ENCODE assay signal across 13 cellular contexts in genomic region chr10:121595321-121595805, GRCh38. TPM values are rescaled to one million over a fixed set of nuclear protein-coding genes. Genes with fewer than 3 reads are reported as not detected.
DNase-seq lines count a peak whose midpoint lies in the region; ATAC-seq and TF ChIP-seq lines count a peak whose summit lies in the region.
"Had no signal": no experiment of that assay in that cellular context is flagged by ENCODE, and none has a peak within 500 bp of the region (broad histone marks: within the 10 kb centered on the region; RNA-seq: fewer than 3 reads in every experiment).

No MANE protein-coding gene starts in this region.

- H3K4me3 Mint-ChIP-seq in endothelial cell (ENCODE audit: unreplicated experiment) = peak overlapping the region; percentile 91
- H3K4me3 Mint-ChIP-seq in osteocyte (ENCODE audit: unreplicated experiment) = no peak overlapping the region
- H3K4me3 Mint-ChIP-seq: activated naive CD8-positive, alpha-beta T cell treated with anti-CD3 and anti-CD28 coated beads, Interleukin-2, amount 50 U/mL, for 24 hours; naive thymus-derived CD8-positive, alpha-beta T cell had no signal

- no peak overlapping the region for H2AFZ ChIP-seq in smooth muscle cell (ENCODE audit: low read depth)

- H3F3A ChIP-seq in smooth muscle cell (ENCODE audit: low read depth) = peaks cover 11% of the 10 kb centered on the region

- no peak for TF ChIP-seq POLR2A in right lobe of liver (IDR thresholded peaks at IDR 0.05)

- H3K27ac ChIP-seq in HUES64 (ENCODE audit: low read depth, low read length) = peak overlapping the region; percentile 100; the same call in 1 of the 2 replicates
- peak overlapping the region in 2 of 3 donors; percentile 19 to 24 for H3K27ac ChIP-seq in right lobe of liver
- H3K27ac ChIP-seq in smooth muscle cell (ENCODE audit: low read depth) = peak overlapping the region; percentile 82
- H3K27ac ChIP-seq: SJSA1 had no signal

- H3K4me1 Mint-ChIP-seq in endothelial cell (ENCODE audit: unreplicated experiment) (peaks cover 24% of the 10 kb centered on the region), osteocyte (ENCODE audit: unreplicated experiment) (peaks cover 13% of the 10 kb centered on the region)

- ATAC-seq in right lobe of liver (peak in 1 of 4 donors; percentile 8), GM18498 (IDR thresholded peaks at IDR 0.05; ENCODE audit: unreplicated experiment) (no peak), HG02678 (IDR thresholded peaks at IDR 0.05; ENCODE audit: unreplicated experiment) (no peak)
- ATAC-seq: activated naive CD8-positive, alpha-beta T cell treated with anti-CD3 and anti-CD28 coated beads, Interleukin-2, amount 50 U/mL, for 24 hours; K562; naive thymus-derived CD8-positive, alpha-beta T cell had no signal

- peaks cover 2% of the 10 kb centered on the region for H3K27me3 Mint-ChIP-seq in endothelial cell (ENCODE audit: unreplicated experiment)
- peaks cover 21% of the 10 kb centered on the region for H3K27me3 Mint-ChIP-seq in osteocyte (ENCODE audit: unreplicated experiment)

- no peak for DNase-seq in endothelial cell (ENCODE audit: low spot score)
- DNase-seq in right lobe of liver = no peak
- DNase-seq in smooth muscle cell (lab: John Stamatoyannopoulos, UW; ENCODE audit: unreplicated experiment) = no peak
- no peak for DNase-seq in activated T-cell treated with anti-CD3 and anti-CD28 coated beads for 4 hours
- no peak for DNase-seq in osteocyte (ENCODE audit: extremely low spot score, unreplicated experiment)
- DNase-seq: activated naive CD8-positive, alpha-beta T cell treated with anti-CD3 and anti-CD28 coated beads, Interleukin-2, amount 50 U/mL, for 24 hours; naive thymus-derived CD8-positive, alpha-beta T cell; NCI-H774 had no signal

- TF ChIP-seq CTCF in endothelial cell (IDR thresholded peaks at IDR 0.05; ENCODE audit: unreplicated experiment) (no peak), right lobe of liver (IDR thresholded peaks at IDR 0.05) (no peak), smooth muscle cell (IDR thresholded peaks at IDR 0.05; ENCODE audit: borderline replicate concordance, insufficient read depth, poor library complexity, severe bottlenecking) (no peak), osteocyte (IDR thresholded peaks at IDR 0.05) (no peak)

- no peaks in the 10 kb centered on the region for H3K9me3 Mint-ChIP-seq in endothelial cell (ENCODE audit: unreplicated experiment)
- no peaks in the 10 kb centered on the region for H3K9me3 Mint-ChIP-seq in osteocyte (ENCODE audit: unreplicated experiment)
- H3K9me3 Mint-ChIP-seq: activated naive CD8-positive, alpha-beta T cell treated with anti-CD3 and anti-CD28 coated beads, Interleukin-2, amount 50 U/mL, for 24 hours; naive thymus-derived CD8-positive, alpha-beta T cell had no signal

- H3K36me3 Mint-ChIP-seq in endothelial cell (ENCODE audit: low read depth, unreplicated experiment) (peaks cover 3% of the 10 kb centered on the region), osteocyte (ENCODE audit: unreplicated experiment) (peaks cover 2% of the 10 kb centered on the region)

- H3K27ac Mint-ChIP-seq in endothelial cell (ENCODE audit: unreplicated experiment) = no peak overlapping the region
- H3K27ac Mint-ChIP-seq in osteocyte (ENCODE audit: unreplicated experiment) = no peak overlapping the region
- H3K27ac Mint-ChIP-seq: activated naive CD8-positive, alpha-beta T cell treated with anti-CD3 and anti-CD28 coated beads, Interleukin-2, amount 50 U/mL, for 24 hours; naive thymus-derived CD8-positive, alpha-beta T cell had no signal

- 45% methylated on average over 11 of the region's 11 CpGs for WGBS in HUES64
- WGBS in right lobe of liver (ENCODE audit: insufficient coverage, low coverage, low lambda C conversion rate, missing lambda C conversion rate) = 40% methylated on average over 11 of the region's 11 CpGs
- 31% methylated on average over 11 of the region's 11 CpGs for WGBS in smooth muscle cell (ENCODE audit: low lambda C conversion rate)

- H3K4me1 ChIP-seq in HUES64 (ENCODE audit: insufficient read depth, low read length) = peaks cover 71% of the 10 kb centered on the region
- peaks cover 0 to 15% (median 0%) of the 10 kb centered on the region in 4 donors for H3K4me1 ChIP-seq in right lobe of liver
- peaks cover 54% of the 10 kb centered on the region for H3K4me1 ChIP-seq in smooth muscle cell (ENCODE audit: low read depth)

- H3K9me3 ChIP-seq in HUES64 (ENCODE audit: insufficient read depth, low read depth, low read length) (no peaks in the 10 kb centered on the region), right lobe of liver (no peaks in the 10 kb centered on the region), smooth muscle cell (replicated peaks; ENCODE audit: low read depth) (no peaks in the 10 kb centered on the region)

- H3K9ac ChIP-seq in HUES64 (ENCODE audit: low read depth, low read length) = 0 out of 2 replicates have a peak overlapping the region, but pooled peaks have one; percentile 9
- H3K9ac ChIP-seq in smooth muscle cell (ENCODE audit: low read depth) = peak overlapping the region; percentile 69

- H3K27me3 ChIP-seq in HUES64 (ENCODE audit: insufficient read depth, low read length) (peaks cover 10% of the 10 kb centered on the region; the same call in 1 of the 2 replicates), right lobe of liver (peaks cover 0 to 5% of the 10 kb centered on the region in 2 donors), smooth muscle cell (ENCODE audit: low read depth) (no peaks in the 10 kb centered on the region)

- H3K79me2 ChIP-seq in smooth muscle cell (ENCODE audit: low read depth) = peaks cover 77% of the 10 kb centered on the region

- peak overlapping the region; percentile 95 for H3K4me2 ChIP-seq in smooth muscle cell

- peak overlapping the region; percentile 80 for H3K4me3 ChIP-seq in HUES64 (ENCODE audit: low read length)
- peak overlapping the region in 2 of 3 donors; percentile 48 to 59 for H3K4me3 ChIP-seq in right lobe of liver
- peak overlapping the region; percentile 90 for H3K4me3 ChIP-seq in smooth muscle cell
- H3K4me3 ChIP-seq: K562, SJSA1 had no signal

- peaks cover 75% of the 10 kb centered on the region for H4K20me1 ChIP-seq in smooth muscle cell (ENCODE audit: low read depth)

- H3K36me3 ChIP-seq in HUES64 (ENCODE audit: insufficient read depth, low read length) (peaks cover 42% of the 10 kb centered on the region), right lobe of liver (no peaks in the 10 kb centered on the region), smooth muscle cell (ENCODE audit: low read depth) (no peaks in the 10 kb centered on the region)
- H3K36me3 ChIP-seq: SJSA1 had no signal

- intact Hi-C loops in right lobe of liver (cut with DNase I) = no loop called here

RNA-seq across cellular contexts. Expression of gene FGFR2, which starts 2.9 kb away (rescaled TPM):
- 45.7 TPM for polyA plus RNA-seq in HUES64 (2013, experiment 1 of 2)
- 46.9 TPM for polyA plus RNA-seq in HUES64 (2013, experiment 2 of 2)
- total RNA-seq in endothelial cell (ENCODE audit: unreplicated experiment) = 15.3 TPM
- 10 to 100 TPM; 14.4 to 33.7 (median 23.0) TPM for total RNA-seq in right lobe of liver
- 85.9 and 115 TPM in 2 replicates for total RNA-seq in smooth muscle cell
- 82.7 and 103 TPM in 2 replicates for polyA plus RNA-seq in smooth muscle cell
- 8.0 and 10.3 TPM in 2 replicates for total RNA-seq in osteocyte
- total RNA-seq: naive thymus-derived CD8-positive, alpha-beta T cell had no signal
- polyA plus RNA-seq: K562 had no signal

Comparison
In these comparisons a context has a peak if more than half of its experiments do, and no peak if none do; other contexts are left out.
1. H3K27ac ChIP-seq: peak in every context shown above with its lines; median percentile 100 in HUES64; 82 in smooth muscle cell; 22 in right lobe of liver.